Comparison of ENCODE assay signal across 18 cellular contexts in the genomic region with DNA sequence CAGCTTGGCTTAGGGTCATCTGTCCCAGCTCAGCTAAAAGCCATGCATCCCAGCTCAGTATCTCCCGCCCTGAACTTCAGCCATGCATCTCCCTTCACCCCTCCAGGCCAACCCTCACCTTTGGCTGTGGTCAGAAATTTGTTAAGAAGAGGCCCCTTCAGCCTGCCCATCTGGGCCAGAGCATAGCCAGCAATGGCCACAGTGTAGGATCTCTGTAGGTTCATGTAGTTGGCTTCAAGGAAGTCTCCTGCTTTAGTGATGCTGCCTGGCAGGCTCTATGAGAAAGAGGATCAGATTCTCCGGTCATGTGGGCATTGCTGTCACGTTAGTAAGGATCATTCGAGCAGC. TPM values are rescaled to one million over a fixed set of nuclear protein-coding genes. Genes with fewer than 3 reads are reported as not detected.
A peak's percentile ranks its signal among the peaks of the same experiment; 100 is the strongest.
DNase-seq lines count a peak whose midpoint lies in the region; ATAC-seq, FAIRE-seq and TF ChIP-seq lines count a peak whose summit lies in the region.
"Had no signal": no experiment of that assay in that cellular context is flagged by ENCODE, and none has a peak within 500 bp of the region (broad histone marks: within the 10 kb centered on the region; RNA-seq: fewer than 3 reads in every experiment).

No MANE protein-coding gene starts in this region.

- no peak for TF ChIP-seq CTCF in HepG2 (CRISPR knock-in tag; IDR thresholded peaks at IDR 0.05)
- TF ChIP-seq CTCF in endodermal cell (conservative IDR thresholded peaks at IDR 0.05), result no peak

- no peak for TF ChIP-seq EP300 in HepG2 (IDR thresholded peaks at IDR 0.05; ENCODE audit: low read depth in 2 of 2, low read length in 2 of 2)
- TF ChIP-seq EP300 in HepG2 (CRISPR knock-in tag; IDR thresholded peaks at IDR 0.05; ENCODE audit: borderline replicate concordance), result no peak

- no peak for DNase-seq in activated naive CD8-positive, alpha-beta T cell treated with anti-CD3 and anti-CD28 coated beads, Interleukin-2, amount 50 U/mL, for 24 hours
- DNase-seq in HepG2 (ENCODE audit: low spot score), result no peak
- DNase-seq in endodermal cell, result no peak
- no peak for DNase-seq in C1 segment of cervical spinal cord (lab: John Stamatoyannopoulos, UW)
- DNase-seq: Caco-2; CD8-positive, alpha-beta memory T cell; DND-41; GDM1; HCEC 1CT; HFFc6 had no signal

- no peak overlapping the region for H3K4me2 ChIP-seq in HepG2 (ENCODE audit: low read depth, low read length)

- H3K4me3 ChIP-seq in HepG2 (replicated peaks in 1 of 3; ENCODE audit: insufficient read depth in 1 of 3, low read depth in 2 of 3, low read length in 3 of 3), result no peak overlapping the region
- no peak overlapping the region for H3K4me3 ChIP-seq in endodermal cell (ENCODE audit: low read length)

- no peaks in the 10 kb centered on the region for H3K4me1 ChIP-seq in HepG2 (ENCODE audit: insufficient read depth, low read length)
- no peaks in the 10 kb centered on the region for H3K4me1 ChIP-seq in endodermal cell (ENCODE audit: control insufficient read depth, insufficient read depth, low read length)
- H3K4me1 ChIP-seq: Caco-2 had no signal

- H3K79me2 ChIP-seq in HepG2 (ENCODE audit: insufficient read depth, low read length), result no peaks in the 10 kb centered on the region

- H3K9me3 Mint-ChIP-seq in activated naive CD8-positive, alpha-beta T cell (ENCODE audit: low read depth), result no peaks in the 10 kb centered on the region
- peaks cover 8% of the 10 kb centered on the region for H3K9me3 Mint-ChIP-seq in activated naive CD8-positive, alpha-beta T cell treated with anti-CD3 and anti-CD28 coated beads, Interleukin-2, amount 50 U/mL, for 24 hours
- peaks cover 6% of the 10 kb centered on the region for H3K9me3 Mint-ChIP-seq in stimulated activated memory B cell treated with anti-CD40 and anti-IgM and Interleukin-4, amounts not matched to agents 10 μg/mL and 1 μg/mL and 100 μg/mL, for 72 hours
- H3K9me3 Mint-ChIP-seq in endodermal cell, result peaks cover 4% of the 10 kb centered on the region
- H3K9me3 Mint-ChIP-seq: CD8-positive, alpha-beta memory T cell had no signal

- peaks cover 2% of the 10 kb centered on the region for H3K36me3 Mint-ChIP-seq in activated naive CD8-positive, alpha-beta T cell
- H3K36me3 Mint-ChIP-seq in activated naive CD8-positive, alpha-beta T cell treated with anti-CD3 and anti-CD28 coated beads, Interleukin-2, amount 50 U/mL, for 24 hours (ENCODE audit: low read depth), result no peaks in the 10 kb centered on the region
- H3K36me3 Mint-ChIP-seq in stimulated activated memory B cell treated with anti-CD40 and anti-IgM and Interleukin-4, amounts not matched to agents 10 μg/mL and 1 μg/mL and 100 μg/mL, for 72 hours, result no peaks in the 10 kb centered on the region
- H3K36me3 Mint-ChIP-seq in endodermal cell (ENCODE audit: low read depth), result no peaks in the 10 kb centered on the region
- H3K36me3 Mint-ChIP-seq: CD8-positive, alpha-beta memory T cell; IgD-negative memory B cell had no signal

- POLR2A ChIA-PET in HepG2 (lab: Yijun Ruan, JAX), result interaction anchor here (0.5 to 0.7 kb wide), 2 partner anchors 34 to 177 kb away, joined by 3 to 5 read pairs; partner anchors contain the start of gene C3

- in situ Hi-C loops in HepG2 (cut with HindIII; ENCODE audit: extremely low pct_ligation_motif_present, low pct_unique_long_range_greater_than_20kb), result no loop called here

- peaks cover 10% of the 10 kb centered on the region for H3K4me1 Mint-ChIP-seq in activated naive CD8-positive, alpha-beta T cell (ENCODE audit: low read depth)
- peaks cover 31% of the 10 kb centered on the region for H3K4me1 Mint-ChIP-seq in activated naive CD8-positive, alpha-beta T cell treated with anti-CD3 and anti-CD28 coated beads, Interleukin-2, amount 50 U/mL, for 24 hours
- H3K4me1 Mint-ChIP-seq in stimulated activated memory B cell treated with anti-CD40 and anti-IgM and Interleukin-4, amounts not matched to agents 10 μg/mL and 1 μg/mL and 100 μg/mL, for 72 hours, result peaks cover 21% of the 10 kb centered on the region
- no peaks in the 10 kb centered on the region for H3K4me1 Mint-ChIP-seq in endodermal cell
- H3K4me1 Mint-ChIP-seq: IgD-negative memory B cell had no signal

- intact Hi-C loops in HepG2 (cut with micrococcal nuclease; ENCODE audit: unreplicated experiment), result no loop called here

- H2AFZ ChIP-seq in HepG2 (ENCODE audit: low read length), result no peak overlapping the region

- FAIRE-seq in HepG2 (lab: Jason Lieb, UNC), result no peak
- FAIRE-seq: H1 had no signal

- H3K36me3 ChIP-seq in HepG2 (replicated peaks in 1 of 2; ENCODE audit: control insufficient read depth in 1 of 2, insufficient read depth in 2 of 2, low read length in 2 of 2), result peaks cover 44 to 87% of the 10 kb centered on the region in 2 experiments
- no peaks in the 10 kb centered on the region for H3K36me3 ChIP-seq in endodermal cell (ENCODE audit: control insufficient read depth, insufficient read depth, low read length)

- H3K27me3 Mint-ChIP-seq in activated naive CD8-positive, alpha-beta T cell, result no peaks in the 10 kb centered on the region
- H3K27me3 Mint-ChIP-seq in activated naive CD8-positive, alpha-beta T cell treated with anti-CD3 and anti-CD28 coated beads, Interleukin-2, amount 50 U/mL, for 24 hours, result no peaks in the 10 kb centered on the region
- H3K27me3 Mint-ChIP-seq in stimulated activated memory B cell treated with anti-CD40 and anti-IgM and Interleukin-4, amounts not matched to agents 10 μg/mL and 1 μg/mL and 100 μg/mL, for 72 hours, result peaks cover 6% of the 10 kb centered on the region
- peaks cover 15% of the 10 kb centered on the region for H3K27me3 Mint-ChIP-seq in endodermal cell (ENCODE audit: insufficient read depth)
- H3K27me3 Mint-ChIP-seq: CD8-positive, alpha-beta memory T cell had no signal

- H3K9ac ChIP-seq in HepG2 (ENCODE audit: insufficient read depth, low read depth, low read length), result no peak overlapping the region
- H3K9ac ChIP-seq in endodermal cell (ENCODE audit: extremely low read depth, low read length, poor library complexity, severe bottlenecking), result no peak overlapping the region

- TF ChIP-seq RAD21 in HepG2 (CRISPR knock-in tag; IDR thresholded peaks at IDR 0.05), result no peak

- BruUV-seq in HepG2 (replicated peaks; lab: Mats Ljungman, UMichigan), result no TSS peak

- ATAC-seq in activated naive CD8-positive, alpha-beta T cell treated with anti-CD3 and anti-CD28 coated beads, Interleukin-2, amount 50 U/mL, for 24 hours, result no peak
- peak; percentile 16 for ATAC-seq in HepG2
- ATAC-seq in stimulated activated memory B cell treated with anti-CD40 and anti-IgM and Interleukin-4, amounts not matched to agents 10 μg/mL and 1 μg/mL and 100 μg/mL, for 72 hours, result peak; percentile 42

- H4K20me1 ChIP-seq in HepG2 (ENCODE audit: insufficient read depth, low read length), result peaks cover 70% of the 10 kb centered on the region

- WGBS in HepG2 (ENCODE audit: low lambda C conversion rate), result 96% methylated on average over 4 of the region's 4 CpGs
- WGBS in endodermal cell (ENCODE audit: insufficient coverage in 1 of 2, insufficient read length in 1 of 2), 2 experiments, result 69 to 74% methylated on average over 3 to 4 of the region's 4 CpGs

- no peak for TF ChIP-seq POLR2A in HepG2 (IDR thresholded peaks at IDR 0.05; ENCODE audit: insufficient read depth in 1 of 2, low read depth in 2 of 2, low read length in 2 of 2)

- CTCF ChIA-PET in HepG2 (lab: Yijun Ruan, JAX; ENCODE audit: low intra/inter-chr PET ratio, low total read pairs), result no interaction called here

- H3K9me3 ChIP-seq in HepG2 (ENCODE audit: low read length) (no peaks in the 10 kb centered on the region), endodermal cell (ENCODE audit: control insufficient read depth, low read length) (peaks cover 50% of the 10 kb centered on the region)
- H3K9me3 ChIP-seq: Caco-2 had no signal

- H3K4me3 Mint-ChIP-seq in activated naive CD8-positive, alpha-beta T cell, result no peak overlapping the region
- H3K4me3 Mint-ChIP-seq in activated naive CD8-positive, alpha-beta T cell treated with anti-CD3 and anti-CD28 coated beads, Interleukin-2, amount 50 U/mL, for 24 hours, result no peak overlapping the region
- no peak overlapping the region for H3K4me3 Mint-ChIP-seq in stimulated activated memory B cell treated with anti-CD40 and anti-IgM and Interleukin-4, amounts not matched to agents 10 μg/mL and 1 μg/mL and 100 μg/mL, for 72 hours
- H3K4me3 Mint-ChIP-seq in endodermal cell, result no peak overlapping the region
- H3K4me3 Mint-ChIP-seq: CD8-positive, alpha-beta memory T cell; HFFc6 had no signal

- H3K27ac Mint-ChIP-seq in activated naive CD8-positive, alpha-beta T cell, result peak overlapping the region; percentile 10
- H3K27ac Mint-ChIP-seq in activated naive CD8-positive, alpha-beta T cell treated with anti-CD3 and anti-CD28 coated beads, Interleukin-2, amount 50 U/mL, for 24 hours, result no peak overlapping the region
- no peak overlapping the region for H3K27ac Mint-ChIP-seq in stimulated activated memory B cell treated with anti-CD40 and anti-IgM and Interleukin-4, amounts not matched to agents 10 μg/mL and 1 μg/mL and 100 μg/mL, for 72 hours
- no peak overlapping the region for H3K27ac Mint-ChIP-seq in endodermal cell
- H3K27ac Mint-ChIP-seq: HFFc6, IgD-negative memory B cell had no signal

- H3K27ac ChIP-seq in HepG2 (ENCODE audit: extremely low read length, insufficient read depth, low read length) (no peak overlapping the region), endodermal cell (ENCODE audit: low read depth, low read length) (no peak overlapping the region)
- H3K27ac ChIP-seq: 22Rv1, HL-60 had no signal

- H3K27me3 ChIP-seq in HepG2 (ENCODE audit: control insufficient read depth in 1 of 2, insufficient read depth in 2 of 2, low read length in 2 of 2), result no peaks in the 10 kb centered on the region
- H3K27me3 ChIP-seq in endodermal cell (ENCODE audit: control insufficient read depth, insufficient read depth, low read length, poor library complexity, severe bottlenecking), result no peaks in the 10 kb centered on the region

RNA-seq across cellular contexts. Expression of gene TNFSF14, which starts 16.6 kb away (rescaled TPM):
- total RNA-seq in HepG2 (2016; rRNA removed; fragmentation: Illumina TruSeq; extraction: Trizol), result 0.17 and 0.49 TPM in 2 replicates
- total RNA-seq in HepG2 (2016; cell fraction: cytosol; rRNA removed; fragmentation: Illumina TruSeq; extraction: Trizol; ENCODE audit: low read depth), result 0.09 and 0.10 TPM in 2 replicates
- total RNA-seq in HepG2 (2016; cell fraction: insoluble cytoplasmic fraction; rRNA removed; fragmentation: Illumina TruSeq; extraction: Trizol), result 0.10 and 0.69 TPM in 2 replicates
- 0.10 and 0.15 TPM in 2 replicates for total RNA-seq in HepG2 (2016; cell fraction: membrane; rRNA removed; fragmentation: Illumina TruSeq; extraction: Trizol)
- total RNA-seq in HepG2 (2016; cell fraction: nucleus; rRNA removed; fragmentation: Illumina TruSeq; extraction: Trizol), result 0.88 and 1.2 TPM in 2 replicates
- 9.1 and 10.0 TPM in 2 replicates for polyA plus RNA-seq in HepG2 (2011; rRNA removed)
- 1.9 and 2.2 TPM in 2 replicates for polyA plus RNA-seq in HepG2 (2011; cell fraction: cytosol; rRNA removed)
- 37.9 and 38.9 TPM in 2 replicates for polyA plus RNA-seq in HepG2 (2011; cell fraction: nucleus; rRNA removed)
- polyA plus RNA-seq in HepG2 (2012), result 1.7 and 3.2 TPM in 2 replicates
- 0.03 and 0.10 TPM in 2 replicates for polyA plus RNA-seq in HepG2 (2016; cell fraction: cytosol; fragmentation: Illumina TruSeq; extraction: Trizol; ENCODE audit: low read depth)
- 0.17 TPM in 2 replicates for polyA plus RNA-seq in HepG2 (2016; cell fraction: insoluble cytoplasmic fraction; fragmentation: Illumina TruSeq; extraction: Trizol; ENCODE audit: low read depth)
- polyA plus RNA-seq in HepG2 (2016; cell fraction: membrane; fragmentation: Illumina TruSeq; extraction: Trizol; ENCODE audit: low read depth), result 0.11 and 0.23 TPM in 2 replicates
- polyA plus RNA-seq in HepG2 (2016; cell fraction: nucleus; fragmentation: Illumina TruSeq; extraction: Trizol; ENCODE audit: insufficient read depth, low read depth), result 7.9 and 8.1 TPM in 2 replicates
- polyA minus RNA-seq in HepG2 (2011; rRNA and poly(A)+ RNA removed; ENCODE audit: low replicate concordance), result 0.68 and 5.9 TPM in 2 replicates
- 0.30 and 0.70 TPM in 2 replicates for polyA minus RNA-seq in HepG2 (2011; cell fraction: cytosol; rRNA and poly(A)+ RNA removed)
- polyA minus RNA-seq in HepG2 (2011; cell fraction: nucleus; rRNA and poly(A)+ RNA removed), result 10.8 and 14.2 TPM in 2 replicates
- total RNA-seq in endodermal cell, result under 1 TPM; 0.18 to 0.88 TPM
- polyA plus RNA-seq in endodermal cell (2013, experiment 1 of 2), result 0.11 TPM
- polyA plus RNA-seq in endodermal cell (2013, experiment 2 of 2), result not detected
- total RNA-seq: A673, Caco-2, H1, HFFc6 had no signal
- polyA plus RNA-seq: BJ had no signal

RNA-seq across cellular contexts. Expression of gene C3, which starts 33.8 kb away (rescaled TPM):
- total RNA-seq in HepG2 (2016; rRNA removed; fragmentation: Illumina TruSeq; extraction: Trizol) (700 and 1,455 TPM in 2 replicates), endodermal cell (10 to 100 TPM; 13.7 to 23.5 TPM)
- total RNA-seq in HepG2 (2016; cell fraction: cytosol; rRNA removed; fragmentation: Illumina TruSeq; extraction: Trizol; ENCODE audit: low read depth), result 160 and 192 TPM in 2 replicates
- total RNA-seq in HepG2 (2016; cell fraction: insoluble cytoplasmic fraction; rRNA removed; fragmentation: Illumina TruSeq; extraction: Trizol), result 643 and 1,412 TPM in 2 replicates
- total RNA-seq in HepG2 (2016; cell fraction: membrane; rRNA removed; fragmentation: Illumina TruSeq; extraction: Trizol), result 268 and 291 TPM in 2 replicates
- 1,410 and 1,846 TPM in 2 replicates for total RNA-seq in HepG2 (2016; cell fraction: nucleus; rRNA removed; fragmentation: Illumina TruSeq; extraction: Trizol)
- 6,272 and 9,798 TPM in 2 replicates for polyA plus RNA-seq in HepG2 (2011; rRNA removed)
- polyA plus RNA-seq in HepG2 (2011; cell fraction: cytosol; rRNA removed), result 4,601 and 7,618 TPM in 2 replicates
- 6,023 and 6,891 TPM in 2 replicates for polyA plus RNA-seq in HepG2 (2011; cell fraction: nucleus; rRNA removed)
- 3,859 and 6,494 TPM in 2 replicates for polyA plus RNA-seq in HepG2 (2012)
- 195 and 210 TPM in 2 replicates for polyA plus RNA-seq in HepG2 (2016; cell fraction: cytosol; fragmentation: Illumina TruSeq; extraction: Trizol; ENCODE audit: low read depth)
- 903 and 1,023 TPM in 2 replicates for polyA plus RNA-seq in HepG2 (2016; cell fraction: insoluble cytoplasmic fraction; fragmentation: Illumina TruSeq; extraction: Trizol; ENCODE audit: low read depth)
- polyA plus RNA-seq in HepG2 (2016; cell fraction: membrane; fragmentation: Illumina TruSeq; extraction: Trizol; ENCODE audit: low read depth), result 286 and 340 TPM in 2 replicates
- 3,631 and 3,793 TPM in 2 replicates for polyA plus RNA-seq in HepG2 (2016; cell fraction: nucleus; fragmentation: Illumina TruSeq; extraction: Trizol; ENCODE audit: insufficient read depth, low read depth)
- 785 and 9,683 TPM in 2 replicates for polyA minus RNA-seq in HepG2 (2011; rRNA and poly(A)+ RNA removed; ENCODE audit: low replicate concordance)
- polyA minus RNA-seq in HepG2 (2011; cell fraction: cytosol; rRNA and poly(A)+ RNA removed), result 2,000 and 4,520 TPM in 2 replicates
- polyA minus RNA-seq in HepG2 (2011; cell fraction: nucleus; rRNA and poly(A)+ RNA removed), result 1,680 and 2,385 TPM in 2 replicates
- 1.6 TPM for polyA plus RNA-seq in endodermal cell (2013, experiment 1 of 2)
- 1.8 TPM for polyA plus RNA-seq in endodermal cell (2013, experiment 2 of 2)
- polyA plus RNA-seq: CD8-positive, alpha-beta memory T cell; IgD-negative memory B cell had no signal

RNA-seq across cellular contexts. Expression of gene GPR108, which starts 50.8 kb away (rescaled TPM):
- total RNA-seq in HepG2 (2016; rRNA removed; fragmentation: Illumina TruSeq; extraction: Trizol), result 24.1 and 36.4 TPM in 2 replicates
- 38.0 and 46.7 TPM in 2 replicates for total RNA-seq in HepG2 (2016; cell fraction: cytosol; rRNA removed; fragmentation: Illumina TruSeq; extraction: Trizol; ENCODE audit: low read depth)
- total RNA-seq in HepG2 (2016; cell fraction: insoluble cytoplasmic fraction; rRNA removed; fragmentation: Illumina TruSeq; extraction: Trizol), result 17.4 and 36.4 TPM in 2 replicates
- 50.7 and 59.0 TPM in 2 replicates for total RNA-seq in HepG2 (2016; cell fraction: membrane; rRNA removed; fragmentation: Illumina TruSeq; extraction: Trizol)
- total RNA-seq in HepG2 (2016; cell fraction: nucleus; rRNA removed; fragmentation: Illumina TruSeq; extraction: Trizol), result 28.9 and 37.5 TPM in 2 replicates
- 63.0 and 69.7 TPM in 2 replicates for polyA plus RNA-seq in HepG2 (2011; rRNA removed)
- polyA plus RNA-seq in HepG2 (2011; cell fraction: cytosol; rRNA removed), result 52.1 and 59.5 TPM in 2 replicates
- polyA plus RNA-seq in HepG2 (2011; cell fraction: nucleus; rRNA removed), result 207 and 243 TPM in 2 replicates
- 28.8 and 45.1 TPM in 2 replicates for polyA plus RNA-seq in HepG2 (2012)
- 45.8 and 48.0 TPM in 2 replicates for polyA plus RNA-seq in HepG2 (2016; cell fraction: cytosol; fragmentation: Illumina TruSeq; extraction: Trizol; ENCODE audit: low read depth)
- polyA plus RNA-seq in HepG2 (2016; cell fraction: insoluble cytoplasmic fraction; fragmentation: Illumina TruSeq; extraction: Trizol; ENCODE audit: low read depth), result 22.1 and 29.5 TPM in 2 replicates
- polyA plus RNA-seq in HepG2 (2016; cell fraction: membrane; fragmentation: Illumina TruSeq; extraction: Trizol; ENCODE audit: low read depth), result 52.9 and 59.3 TPM in 2 replicates
- polyA plus RNA-seq in HepG2 (2016; cell fraction: nucleus; fragmentation: Illumina TruSeq; extraction: Trizol; ENCODE audit: insufficient read depth, low read depth), result 87.3 and 93.9 TPM in 2 replicates
- polyA minus RNA-seq in HepG2 (2011; rRNA and poly(A)+ RNA removed; ENCODE audit: low replicate concordance), result 154 and 189 TPM in 2 replicates
- 18.7 and 18.9 TPM in 2 replicates for polyA minus RNA-seq in HepG2 (2011; cell fraction: cytosol; rRNA and poly(A)+ RNA removed)
- 28.3 and 32.7 TPM in 2 replicates for polyA minus RNA-seq in HepG2 (2011; cell fraction: nucleus; rRNA and poly(A)+ RNA removed)
- total RNA-seq in endodermal cell, result 10 to 100 TPM; 61.4 to 67.2 TPM
- polyA plus RNA-seq in endodermal cell (2013, experiment 1 of 2), result 36.8 TPM
- 36.6 TPM for polyA plus RNA-seq in endodermal cell (2013, experiment 2 of 2)

RNA-seq across cellular contexts. Expression of gene TRIP10, which starts 52.9 kb away (rescaled TPM):
- total RNA-seq in HepG2 (2016; rRNA removed; fragmentation: Illumina TruSeq; extraction: Trizol) (24.1 and 32.5 TPM in 2 replicates), endodermal cell (100 to 1,000 TPM; 111 to 116 TPM)
- total RNA-seq in HepG2 (2016; cell fraction: cytosol; rRNA removed; fragmentation: Illumina TruSeq; extraction: Trizol; ENCODE audit: low read depth), result 14.5 and 17.4 TPM in 2 replicates
- total RNA-seq in HepG2 (2016; cell fraction: insoluble cytoplasmic fraction; rRNA removed; fragmentation: Illumina TruSeq; extraction: Trizol), result 21.0 and 35.2 TPM in 2 replicates
- total RNA-seq in HepG2 (2016; cell fraction: membrane; rRNA removed; fragmentation: Illumina TruSeq; extraction: Trizol), result 24.2 and 24.9 TPM in 2 replicates
- 15.8 and 19.9 TPM in 2 replicates for total RNA-seq in HepG2 (2016; cell fraction: nucleus; rRNA removed; fragmentation: Illumina TruSeq; extraction: Trizol)
- 33.2 and 39.4 TPM in 2 replicates for polyA plus RNA-seq in HepG2 (2011; rRNA removed)
- 27.2 and 31.9 TPM in 2 replicates for polyA plus RNA-seq in HepG2 (2011; cell fraction: cytosol; rRNA removed)
- polyA plus RNA-seq in HepG2 (2011; cell fraction: nucleus; rRNA removed), result 93.2 and 99.5 TPM in 2 replicates
- 45.5 and 60.4 TPM in 2 replicates for polyA plus RNA-seq in HepG2 (2012)
- 20.7 and 22.0 TPM in 2 replicates for polyA plus RNA-seq in HepG2 (2016; cell fraction: cytosol; fragmentation: Illumina TruSeq; extraction: Trizol; ENCODE audit: low read depth)
- polyA plus RNA-seq in HepG2 (2016; cell fraction: insoluble cytoplasmic fraction; fragmentation: Illumina TruSeq; extraction: Trizol; ENCODE audit: low read depth), result 32.6 and 39.0 TPM in 2 replicates
- polyA plus RNA-seq in HepG2 (2016; cell fraction: membrane; fragmentation: Illumina TruSeq; extraction: Trizol; ENCODE audit: low read depth), result 29.2 and 30.7 TPM in 2 replicates
- 79.8 and 91.2 TPM in 2 replicates for polyA plus RNA-seq in HepG2 (2016; cell fraction: nucleus; fragmentation: Illumina TruSeq; extraction: Trizol; ENCODE audit: insufficient read depth, low read depth)
- 17.1 and 24.3 TPM in 2 replicates for polyA minus RNA-seq in HepG2 (2011; rRNA and poly(A)+ RNA removed; ENCODE audit: low replicate concordance)
- polyA minus RNA-seq in HepG2 (2011; cell fraction: cytosol; rRNA and poly(A)+ RNA removed), result 14.9 and 15.0 TPM in 2 replicates
- 19.4 and 20.3 TPM in 2 replicates for polyA minus RNA-seq in HepG2 (2011; cell fraction: nucleus; rRNA and poly(A)+ RNA removed)
- polyA plus RNA-seq in endodermal cell (2013, experiment 1 of 2), result 61.0 TPM
- polyA plus RNA-seq in endodermal cell (2013, experiment 2 of 2), result 65.1 TPM

Comparison
In these comparisons a context has a peak if more than half of its experiments do, and no peak if none do; other contexts are left out.
1. RNA of gene C3, which starts 33.8 kb away (total RNA-seq): 160 to 1,846 TPM in HepG2; 13.7 to 23.5 TPM in endodermal cell; every median in the first group is over 4 times any median in the second.